In the genomic region with DNA sequence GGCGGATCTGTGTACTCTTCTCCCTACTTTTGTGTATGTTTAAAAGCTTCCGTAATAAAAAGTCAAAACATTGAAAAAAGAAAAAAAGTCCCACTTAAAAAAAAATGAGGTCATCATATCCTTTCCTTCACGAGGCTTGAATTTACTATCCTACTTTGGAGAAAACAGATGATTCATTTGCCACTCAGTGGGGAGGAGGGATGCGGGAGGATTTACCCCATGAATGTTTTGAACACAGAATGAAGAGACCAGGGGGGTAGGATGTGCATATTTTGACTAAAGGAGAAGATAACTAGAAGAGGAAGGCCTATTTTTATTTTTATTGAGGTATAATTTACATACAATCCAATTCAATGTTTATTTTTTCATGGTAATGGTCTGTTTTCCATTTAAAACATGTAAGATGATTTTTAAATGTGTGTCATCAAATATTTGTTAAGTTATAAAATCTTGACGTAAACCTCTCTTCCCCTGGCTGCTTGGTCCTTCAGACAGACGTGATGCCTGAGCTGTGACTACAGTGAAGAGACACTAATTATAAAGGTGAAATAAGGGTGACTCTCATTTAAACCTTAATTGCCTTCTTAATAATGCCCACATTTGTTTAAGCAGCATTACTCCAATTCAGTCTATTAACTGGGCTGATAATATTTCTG, we compare ENCODE assay signal across 1 cellular context.
TF ChIP-seq lines count a peak whose summit lies in the region.

No MANE protein-coding gene starts in this region.

TF ChIP-seq in GM12878, 131 proteins besides CTCF, POLR2A, EP300 and RAD21 (continued from another document):
- TF ChIP-seq, protein P1, sequence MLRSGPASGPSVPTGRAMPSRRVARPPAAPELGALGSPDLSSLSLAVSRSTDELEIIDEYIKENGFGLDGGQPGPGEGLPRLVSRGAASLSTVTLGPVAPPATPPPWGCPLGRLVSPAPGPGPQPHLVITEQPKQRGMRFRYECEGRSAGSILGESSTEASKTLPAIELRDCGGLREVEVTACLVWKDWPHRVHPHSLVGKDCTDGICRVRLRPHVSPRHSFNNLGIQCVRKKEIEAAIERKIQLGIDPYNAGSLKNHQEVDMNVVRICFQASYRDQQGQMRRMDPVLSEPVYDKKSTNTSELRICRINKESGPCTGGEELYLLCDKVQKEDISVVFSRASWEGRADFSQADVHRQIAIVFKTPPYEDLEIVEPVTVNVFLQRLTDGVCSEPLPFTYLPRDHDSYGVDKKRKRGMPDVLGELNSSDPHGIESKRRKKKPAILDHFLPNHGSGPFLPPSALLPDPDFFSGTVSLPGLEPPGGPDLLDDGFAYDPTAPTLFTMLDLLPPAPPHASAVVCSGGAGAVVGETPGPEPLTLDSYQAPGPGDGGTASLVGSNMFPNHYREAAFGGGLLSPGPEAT (IDR thresholded peaks at IDR 0.05; ENCODE audit: low read depth): no peak
- TF ChIP-seq EZH2 (IDR thresholded peaks at IDR 0.05; ENCODE audit: borderline replicate concordance, control insufficient read depth, low read depth, low read length) (no peak), MEF2A (IDR thresholded peaks at IDR 0.05; ENCODE audit: insufficient read depth, low read depth, low read length) (no peak), STAT3 (IDR thresholded peaks at IDR 0.05; ENCODE audit: low read depth, low read length) (no peak)
- TF ChIP-seq, protein P2, sequence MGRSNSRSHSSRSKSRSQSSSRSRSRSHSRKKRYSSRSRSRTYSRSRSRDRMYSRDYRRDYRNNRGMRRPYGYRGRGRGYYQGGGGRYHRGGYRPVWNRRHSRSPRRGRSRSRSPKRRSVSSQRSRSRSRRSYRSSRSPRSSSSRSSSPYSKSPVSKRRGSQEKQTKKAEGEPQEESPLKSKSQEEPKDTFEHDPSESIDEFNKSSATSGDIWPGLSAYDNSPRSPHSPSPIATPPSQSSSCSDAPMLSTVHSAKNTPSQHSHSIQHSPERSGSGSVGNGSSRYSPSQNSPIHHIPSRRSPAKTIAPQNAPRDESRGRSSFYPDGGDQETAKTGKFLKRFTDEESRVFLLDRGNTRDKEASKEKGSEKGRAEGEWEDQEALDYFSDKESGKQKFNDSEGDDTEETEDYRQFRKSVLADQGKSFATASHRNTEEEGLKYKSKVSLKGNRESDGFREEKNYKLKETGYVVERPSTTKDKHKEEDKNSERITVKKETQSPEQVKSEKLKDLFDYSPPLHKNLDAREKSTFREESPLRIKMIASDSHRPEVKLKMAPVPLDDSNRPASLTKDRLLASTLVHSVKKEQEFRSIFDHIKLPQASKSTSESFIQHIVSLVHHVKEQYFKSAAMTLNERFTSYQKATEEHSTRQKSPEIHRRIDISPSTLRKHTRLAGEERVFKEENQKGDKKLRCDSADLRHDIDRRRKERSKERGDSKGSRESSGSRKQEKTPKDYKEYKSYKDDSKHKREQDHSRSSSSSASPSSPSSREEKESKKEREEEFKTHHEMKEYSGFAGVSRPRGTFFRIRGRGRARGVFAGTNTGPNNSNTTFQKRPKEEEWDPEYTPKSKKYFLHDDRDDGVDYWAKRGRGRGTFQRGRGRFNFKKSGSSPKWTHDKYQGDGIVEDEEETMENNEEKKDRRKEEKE (IDR thresholded peaks at IDR 0.05): no peak
